Comparison of ENCODE assay signal across 10 cellular contexts in genomic region chr18:75638223-75638596, GRCh38.
DNase-seq lines count a peak whose midpoint lies in the region; ATAC-seq and TF ChIP-seq lines count a peak whose summit lies in the region.
"Had no signal": no experiment of that assay in that cellular context is flagged by ENCODE, and none has a peak within 500 bp of the region (broad histone marks: within the 10 kb centered on the region; RNA-seq: fewer than 3 reads in every experiment).

No MANE protein-coding gene starts in this region.

- ATAC-seq in HG02938 (IDR thresholded peaks at IDR 0.05; ENCODE audit: unreplicated experiment) = no peak

- H3K4me1 ChIP-seq in breast epithelium (no peaks in the 10 kb centered on the region), iPS-20b (ENCODE audit: insufficient read depth, low read length) (peaks cover 6% of the 10 kb centered on the region; the same call in 1 of the 2 replicates)

- H3K27ac ChIP-seq in breast epithelium = no peak overlapping the region
- no peak overlapping the region for H3K27ac ChIP-seq in iPS-20b (ENCODE audit: low read length)

- no peak for TF ChIP-seq POLR2A in breast epithelium (IDR thresholded peaks at IDR 0.05)

- H3K9me3 ChIP-seq in breast epithelium = no peaks in the 10 kb centered on the region
- H3K9me3 ChIP-seq in iPS-20b (ENCODE audit: insufficient read depth, low read depth, low read length) = no peaks in the 10 kb centered on the region
- H3K9me3 ChIP-seq: mucosa of descending colon had no signal

- H3K27me3 ChIP-seq in breast epithelium (no peaks in the 10 kb centered on the region), iPS-20b (ENCODE audit: insufficient read depth, low read length) (peaks cover 6% of the 10 kb centered on the region; the same call in 1 of the 2 replicates)

- intact Hi-C loops in breast epithelium (cut with DNase I; ENCODE audit: low total_unique reads) = no loop called here

- H3K4me3 ChIP-seq in breast epithelium (peak overlapping the region; percentile 17 to 55 (median 34)), iPS-20b (ENCODE audit: low read length) (peak overlapping the region; percentile 50), skeletal muscle cell (ENCODE audit: low read depth, low read length) (peak overlapping the region; percentile 41)
- H3K4me3 ChIP-seq: mucosa of descending colon had no signal

- no peak for TF ChIP-seq CTCF in breast epithelium (IDR thresholded peaks at IDR 0.05)

- H3K36me3 ChIP-seq in breast epithelium = no peaks in the 10 kb centered on the region
- H3K36me3 ChIP-seq in iPS-20b (ENCODE audit: insufficient read depth, low read depth, low read length) = no peaks in the 10 kb centered on the region

- peak overlapping the region; percentile 63; the same call in 1 of the 2 replicates for H3K9ac ChIP-seq in iPS-20b (ENCODE audit: low read depth, low read length)

- DNase-seq in ELR (ENCODE audit: low read depth) = peak; percentile 23
- no peak for DNase-seq in breast epithelium (ENCODE audit: low spot score in 2 of 2)
- peak; percentile 47 for DNase-seq in skeletal muscle cell (ENCODE audit: low read depth)
- DNase-seq in RPMI8226 = no peak
- no peak for DNase-seq in NCI-H345 treated with DMSO at 0.1 percent for 48 hours (lab: John Stamatoyannopoulos, UW; ENCODE audit: unreplicated experiment)
- DNase-seq in activated CD4-positive, alpha-beta T cell treated with anti-CD3 and anti-CD28 coated beads, Interleukin-2, amount 50 U/mL, for 1 hour = no peak
- DNase-seq: NCI-H82 had no signal

Comparison
In these comparisons a context has a peak if more than half of its experiments do, and no peak if none do; other contexts are left out.
1. DNase-seq: peak in ELR (single experiment) and skeletal muscle cell (single experiment); none in breast epithelium (0 of 2), RPMI8226 (single experiment), NCI-H345 treated with DMSO at 0.1 percent for 48 hours (single experiment) and activated CD4-positive, alpha-beta T cell treated with anti-CD3 and anti-CD28 coated beads, Interleukin-2, amount 50 U/mL, for 1 hour (single experiment).
2. Peak in every context shown above with its lines, with median percentiles within 50 percentile points of each other: H3K4me3 ChIP-seq.